8 cellular contexts compared by ENCODE assay signal in the genomic region with DNA sequence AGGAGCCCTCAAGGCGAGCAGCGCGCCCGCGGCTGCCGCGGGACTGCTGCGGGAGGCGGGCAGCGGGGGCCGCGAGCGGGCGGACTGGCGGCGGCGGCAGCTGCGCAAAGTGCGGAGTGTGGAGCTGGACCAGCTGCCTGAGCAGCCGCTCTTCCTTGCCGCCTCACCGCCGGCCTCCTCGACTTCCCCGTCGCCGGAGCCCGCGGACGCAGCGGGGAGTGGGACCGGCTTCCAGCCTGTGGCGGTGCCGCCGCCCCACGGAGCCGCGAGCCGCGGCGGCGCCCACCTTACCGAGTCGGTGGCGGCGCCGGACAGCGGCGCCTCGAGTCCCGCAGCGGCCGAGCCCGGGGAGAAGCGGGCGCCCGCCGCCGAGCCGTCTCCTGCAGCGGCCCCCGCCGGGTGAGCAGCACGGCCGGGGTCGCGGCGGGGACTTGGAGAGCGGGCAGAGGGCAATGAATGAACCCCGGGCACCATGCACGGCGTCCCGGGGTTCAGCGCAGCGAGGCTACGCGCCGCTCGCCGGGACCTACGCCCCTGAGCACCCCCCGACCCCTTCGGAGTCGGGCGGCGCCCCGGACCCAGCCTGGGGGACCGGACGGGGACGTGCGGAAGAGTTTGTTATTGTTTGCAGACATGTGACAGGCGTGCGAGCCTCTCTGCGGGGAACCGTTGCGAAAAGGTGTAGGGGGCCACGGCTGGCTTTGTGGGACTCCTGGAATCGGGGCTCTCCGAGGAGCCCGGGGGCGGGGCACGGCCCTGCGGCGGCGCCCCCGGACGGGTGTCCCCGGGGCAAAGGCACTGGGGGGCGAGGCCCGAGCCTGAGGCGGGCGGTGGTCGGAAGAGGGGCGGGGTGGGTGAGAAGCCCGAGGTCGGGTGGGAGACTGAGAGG. TPM values are rescaled to one million over a fixed set of nuclear protein-coding genes. Genes with fewer than 3 reads are reported as not detected.
A peak's percentile ranks its signal among the peaks of the same experiment; 100 is the strongest.
DNase-seq lines count a peak whose midpoint lies in the region; ATAC-seq and TF ChIP-seq lines count a peak whose summit lies in the region.

No MANE protein-coding gene starts in this region.

- DNase-seq in SIG-M5 treated with dmso at 0.1 percent for 504 hours (lab: John Stamatoyannopoulos, UW; ENCODE audit: unreplicated experiment) (peak; percentile 55), SIG-M5 (lab: John Stamatoyannopoulos, UW) (no peak), OCI-M1 (lab: John Stamatoyannopoulos, UW) (peak; percentile 72), cardiac muscle cell (ENCODE audit: low read depth in 1 of 2, low spot score in 1 of 2) (peak in 1 of 2 donors; percentile 71), prostate gland (ENCODE audit: low spot score) (peak; percentile 30), GM19240 (ENCODE audit: insufficient read length, low spot score) (no peak)
- peak; percentile 53 for DNase-seq in activated naive CD4-positive, alpha-beta T cell treated with anti-CD3 and anti-CD28 coated beads, Interleukin-2, amount 50 U/mL, for 16 hours

- H3K4me3 ChIP-seq in cardiac muscle cell, result peak overlapping the region; percentile 99
- peak overlapping the region; percentile 90 to 96 for H3K4me3 ChIP-seq in prostate gland

- 0% methylated on average over 21 of the region's 116 CpGs for WGBS in prostate gland

- H3K27me3 ChIP-seq in cardiac muscle cell (no peaks in the 10 kb centered on the region), prostate gland (replicated peaks; ENCODE audit: insufficient read depth) (no peaks in the 10 kb centered on the region)

- peak overlapping the region; percentile 97 for H3K27ac ChIP-seq in cardiac muscle cell
- H3K27ac ChIP-seq in prostate gland, result peak overlapping the region; percentile 89 to 98

- peak; percentile 34 for ATAC-seq in HG02973 (IDR thresholded peaks at IDR 0.05; ENCODE audit: unreplicated experiment)

- H3K4me1 ChIP-seq in cardiac muscle cell (ENCODE audit: low read depth) (peaks cover 23% of the 10 kb centered on the region), prostate gland (replicated peaks) (no peaks in the 10 kb centered on the region)

- intact Hi-C loops in prostate gland (cut with DNase I), result loop anchor here (10.0 kb wide), 1 partner anchor 341 kb away; no protein-coding TSS in a partner anchor

- H3K9me3 ChIP-seq in cardiac muscle cell (ENCODE audit: low read depth), result no peaks in the 10 kb centered on the region
- no peaks in the 10 kb centered on the region for H3K9me3 ChIP-seq in prostate gland

- no peak for TF ChIP-seq CTCF in cardiac muscle cell (IDR thresholded peaks at IDR 0.05; ENCODE audit: low read depth, low read length)
- TF ChIP-seq CTCF in prostate gland (IDR thresholded peaks at IDR 0.05), result no peak

- H3K36me3 ChIP-seq in cardiac muscle cell, result no peaks in the 10 kb centered on the region
- H3K36me3 ChIP-seq in prostate gland, result no peaks in the 10 kb centered on the region

- TF ChIP-seq POLR2A in prostate gland (IDR thresholded peaks at IDR 0.05), result no peak

RNA-seq across cellular contexts. Expression of a gene that starts 0.6 kb away (rescaled TPM):
- total RNA-seq in cardiac muscle cell (18.4 and 24.0 TPM in 2 replicates), prostate gland (10 to 100 TPM; 31.7 to 40.6 TPM)
- 11.2 and 14.5 TPM in 2 replicates for polyA plus RNA-seq in cardiac muscle cell

Comparison
In these comparisons a context has a peak if more than half of its experiments do, and no peak if none do; other contexts are left out.
1. DNase-seq: peak in SIG-M5 treated with dmso at 0.1 percent for 504 hours (single experiment), OCI-M1 (single experiment), activated naive CD4-positive, alpha-beta T cell treated with anti-CD3 and anti-CD28 coated beads, Interleukin-2, amount 50 U/mL, for 16 hours (single experiment) and prostate gland (single experiment); none in SIG-M5 (single experiment) and GM19240 (single experiment).